Comparison of ENCODE assay signal across 13 cellular contexts in genomic region chr16:3072576-3073263, GRCh38. TPM values are rescaled to one million over a fixed set of nuclear protein-coding genes. Genes with fewer than 3 reads are reported as not detected.
DNase-seq lines count a peak whose midpoint lies in the region; ATAC-seq and TF ChIP-seq lines count a peak whose summit lies in the region.
"Not testable (repeated sequence)": the region's sequence is repeated elsewhere in the genome, so short reads cannot be mapped to it uniquely, and the experiment has no call there.
"Had no signal": no experiment of that assay in that cellular context is flagged by ENCODE, and none has a peak within 500 bp of the region (broad histone marks: within the 10 kb centered on the region; RNA-seq: fewer than 3 reads in every experiment).

No MANE protein-coding gene starts in this region.

- peak; percentile 72 for ATAC-seq in HCT116
- peak; percentile 41 for ATAC-seq in activated CD8-positive, alpha-beta T cell treated with anti-CD3 and anti-CD28 coated beads for 36 hours
- ATAC-seq in naive thymus-derived CD4-positive, alpha-beta T cell = peak; percentile 47

- RAD21 ChIA-PET in HCT116 (lab: Charles Lee; ENCODE audit: low non-redundant PET in 1 of 2, low total read pairs in 2 of 2, uncharacterized antibody in 2 of 2, unreplicated experiment in 2 of 2) = not testable (repeated sequence)

- 71% methylated on average over 12 of the region's 18 CpGs; no CpG with 5 or more reads in 1 of the 2 donors for WGBS in transverse colon (ENCODE audit: low coverage in 1 of 2), 2 donors

- not testable (repeated sequence) for H4K20me1 ChIP-seq in HCT116 (ENCODE audit: insufficient read depth)

- not testable (repeated sequence) for H3K9ac ChIP-seq in HCT116 (ENCODE audit: low read length)

- peaks cover 85 to 95% (median 93%) of the 10 kb centered on the region in 3 donors for H3K4me1 Mint-ChIP-seq in CD8-positive, alpha-beta memory T cell
- H3K4me1 Mint-ChIP-seq in T-helper 1 cell treated with Interleukin-12 subunit alpha and Interleukin-12 subunit beta and Interleukin-4 antibody, amounts not matched to agents 30 μg/mL and 1 μg/mL, for 36 hours (ENCODE audit: low read depth) = peaks cover 70% of the 10 kb centered on the region
- H3K4me1 Mint-ChIP-seq in activated CD8-positive, alpha-beta T cell treated with anti-CD3 and anti-CD28 coated beads for 36 hours (ENCODE audit: low read depth) = peaks cover 77% of the 10 kb centered on the region
- peaks cover 86% of the 10 kb centered on the region for H3K4me1 Mint-ChIP-seq in activated naive CD4-positive, alpha-beta T cell treated with anti-CD3 and anti-CD28 coated beads, Interleukin-2, amount 50 U/mL, for 24 hours
- H3K4me1 Mint-ChIP-seq in naive thymus-derived CD4-positive, alpha-beta T cell = peaks cover 71 to 91% (median 76%) of the 10 kb centered on the region in 7 donors

- CTCF ChIA-PET in CD8-positive, alpha-beta memory T cell (lab: Charles Lee) = interaction anchor here (0.9 kb wide), 2 partner anchors 25 to 57 kb away, joined by 3 to 6 read pairs; no protein-coding TSS in a partner anchor
- CTCF ChIA-PET in HCT116 (lab: Charles Lee); naive thymus-derived CD4-positive, alpha-beta T cell (lab: Charles Lee): not testable (repeated sequence)
- CTCF ChIA-PET in activated CD8-positive, alpha-beta T cell treated with anti-CD3 and anti-CD28 coated beads for 36 hours (lab: Charles Lee) = interaction anchor here (2.1 kb wide), 1 partner anchor 14 kb away, joined by 5 read pairs; no protein-coding TSS in a partner anchor

- not testable (repeated sequence) for TF ChIP-seq RAD21 in HCT116 (IDR thresholded peaks at IDR 0.05; ENCODE audit: low read depth)

- in situ Hi-C loops in transverse colon (cut with MboI; ENCODE audit: low pct_ligation_motif_present in 1 of 4, low pct_unique_long_range_greater_than_20kb in 1 of 4, low sequenced_read_pairs in 3 of 4) = not testable (repeated sequence)

- TF ChIP-seq CTCF in HCT116 (IDR thresholded peaks at IDR 0.05 in 2 of 3, conservative IDR thresholded peaks at IDR 0.05 in 1 of 3; ENCODE audit: borderline replicate concordance in 1 of 3, insufficient read depth in 1 of 3, low read depth in 2 of 3, low read length in 2 of 3) = peak in 2 of 3 experiments; percentile 7 to 15; a peak in 1 of 6 replicates
- TF ChIP-seq CTCF in activated CD8-positive, alpha-beta T cell treated with anti-CD3 and anti-CD28 coated beads for 36 hours (IDR thresholded peaks at IDR 0.05); transverse colon (IDR thresholded peaks at IDR 0.05): not testable (repeated sequence)

- DNase-seq in CD8-positive, alpha-beta memory T cell = peak in 3 of 5 donors; percentile 46 to 74 (median 56)
- DNase-seq in HCT116 (ENCODE audit: low read depth, low spot score); effector memory CD4-positive, alpha-beta T cell: not testable (repeated sequence)
- peak; percentile 77 for DNase-seq in activated CD8-positive, alpha-beta T cell treated with anti-CD3 and anti-CD28 coated beads for 36 hours
- DNase-seq in naive thymus-derived CD4-positive, alpha-beta T cell = peak in 6 of 9 donors; percentile 22 to 62 (median 44)
- DNase-seq in transverse colon = peak; percentile 44

- not testable (repeated sequence) for H3K4me2 ChIP-seq in HCT116 (ENCODE audit: low read length)

- peaks cover 17% of the 10 kb centered on the region for H3K36me3 ChIP-seq in CD8-positive, alpha-beta memory T cell (ENCODE audit: insufficient read depth, low read length)
- not testable (repeated sequence) for H3K36me3 ChIP-seq in HCT116 (ENCODE audit: control insufficient read depth in 1 of 2, insufficient read depth in 2 of 2, low read length in 2 of 2); transverse colon
- H3K36me3 ChIP-seq in effector memory CD4-positive, alpha-beta T cell (ENCODE audit: control insufficient read depth, insufficient read depth, low read length) = peaks cover 18% of the 10 kb centered on the region
- peaks cover 0 to 13% (median 0%) of the 10 kb centered on the region in 3 experiments for H3K36me3 ChIP-seq in naive thymus-derived CD4-positive, alpha-beta T cell (ENCODE audit: control insufficient read depth in 2 of 3, insufficient read depth in 3 of 3, low read length in 3 of 3)

- not testable (repeated sequence) for TF ChIP-seq POLR2A in HCT116 (IDR thresholded peaks at IDR 0.05; ENCODE audit: borderline replicate concordance, extremely low read depth, insufficient read depth, insufficient read length); transverse colon (IDR thresholded peaks at IDR 0.05)

- not testable (repeated sequence) for TF ChIP-seq EP300 in transverse colon (IDR thresholded peaks at IDR 0.05; ENCODE audit: low read depth)

- not testable (repeated sequence) for H3K9me3 Mint-ChIP-seq in CD8-positive, alpha-beta memory T cell; T-helper 1 cell treated with Interleukin-12 subunit alpha and Interleukin-12 subunit beta and Interleukin-4 antibody, amounts not matched to agents 30 μg/mL and 1 μg/mL, for 36 hours; activated CD8-positive, alpha-beta T cell treated with anti-CD3 and anti-CD28 coated beads for 36 hours; activated naive CD4-positive, alpha-beta T cell treated with anti-CD3 and anti-CD28 coated beads, Interleukin-2, amount 50 U/mL, for 24 hours; naive thymus-derived CD4-positive, alpha-beta T cell

- H3K4me1 ChIP-seq in CD8-positive, alpha-beta memory T cell (ENCODE audit: insufficient read depth, low read length) = peaks cover 93% of the 10 kb centered on the region
- not testable (repeated sequence) for H3K4me1 ChIP-seq in HCT116 (ENCODE audit: control insufficient read depth in 1 of 2, insufficient read depth in 2 of 2, low read length in 2 of 2); transverse colon
- H3K4me1 ChIP-seq in effector memory CD4-positive, alpha-beta T cell (ENCODE audit: control insufficient read depth, insufficient read depth, low read length, poor library complexity, severe bottlenecking) = peaks cover 88% of the 10 kb centered on the region
- H3K4me1 ChIP-seq in naive thymus-derived CD4-positive, alpha-beta T cell (ENCODE audit: control insufficient read depth in 2 of 2, insufficient read depth in 2 of 2, low read length in 2 of 2) = peaks cover 72 to 75% of the 10 kb centered on the region in 2 donors

- not testable (repeated sequence) for H3K9me2 ChIP-seq in HCT116 (ENCODE audit: insufficient read depth)

- H3K27me3 Mint-ChIP-seq in CD8-positive, alpha-beta memory T cell; T-helper 1 cell treated with Interleukin-12 subunit alpha and Interleukin-12 subunit beta and Interleukin-4 antibody, amounts not matched to agents 30 μg/mL and 1 μg/mL, for 36 hours (ENCODE audit: low read depth); activated CD8-positive, alpha-beta T cell treated with anti-CD3 and anti-CD28 coated beads for 36 hours; activated naive CD4-positive, alpha-beta T cell treated with anti-CD3 and anti-CD28 coated beads, Interleukin-2, amount 50 U/mL, for 24 hours; naive thymus-derived CD4-positive, alpha-beta T cell: not testable (repeated sequence)

- BruUV-seq in HCT116 (replicated peaks; lab: Mats Ljungman, UMichigan) = not testable (repeated sequence)

- H3K27me3 ChIP-seq in CD8-positive, alpha-beta memory T cell (ENCODE audit: insufficient read depth, low read length, poor library complexity, severe bottlenecking); HCT116 (ENCODE audit: insufficient read depth, low read length); effector memory CD4-positive, alpha-beta T cell (replicated peaks; ENCODE audit: control insufficient read depth, insufficient read depth, low read length, poor library complexity, severe bottlenecking); naive thymus-derived CD4-positive, alpha-beta T cell (ENCODE audit: control insufficient read depth in 2 of 2, insufficient read depth in 2 of 2, low read length in 2 of 2); transverse colon: not testable (repeated sequence)

- intact Hi-C loops in HCT116 (cut with micrococcal nuclease); activated CD8-positive, alpha-beta T cell treated with anti-CD3 and anti-CD28 coated beads for 36 hours (cut with micrococcal nuclease); transverse colon (cut with DNase I; ENCODE audit: low total_unique reads): not testable (repeated sequence)
- intact Hi-C loops in naive thymus-derived CD4-positive, alpha-beta T cell (cut with micrococcal nuclease) = loop anchor here in 1 of 2 donors (10.0 kb wide), 1 partner anchor 432 kb away; the partner anchor contains the start of gene CLUAP1

- not testable (repeated sequence) for H3K9me3 ChIP-seq in CD8-positive, alpha-beta memory T cell (ENCODE audit: low read length); HCT116 (ENCODE audit: control insufficient read depth in 1 of 2, insufficient read depth in 1 of 2, low read depth in 1 of 2, low read length in 2 of 2); effector memory CD4-positive, alpha-beta T cell (ENCODE audit: control insufficient read depth, low read length); naive thymus-derived CD4-positive, alpha-beta T cell (ENCODE audit: control insufficient read depth in 2 of 3, low read length in 3 of 3); transverse colon

- not testable (repeated sequence) for H3K79me2 ChIP-seq in HCT116 (ENCODE audit: insufficient read depth, low read length)

- POLR2A ChIA-PET in CD8-positive, alpha-beta memory T cell (lab: Charles Lee) = interaction anchor here (2.3 kb wide), 1 partner anchor 57 kb away, joined by 10 read pairs; no protein-coding TSS in a partner anchor
- POLR2A ChIA-PET in HCT116 (lab: Charles Lee) = not testable (repeated sequence)
- POLR2A ChIA-PET in activated CD8-positive, alpha-beta T cell treated with anti-CD3 and anti-CD28 coated beads for 36 hours (lab: Charles Lee) = interaction anchor here (2.1 kb wide), 1 partner anchor 13 kb away, joined by 6 read pairs; no protein-coding TSS in a partner anchor
- POLR2A ChIA-PET in naive thymus-derived CD4-positive, alpha-beta T cell (lab: Charles Lee) = interaction anchor here (0.7 to 5.2 kb wide), 4 partner anchors 8 to 1618 kb away, joined by 3 to 113 read pairs (median 18); partner anchors contain the start of gene IL32

- not testable (repeated sequence) for H2AFZ ChIP-seq in HCT116 (ENCODE audit: low read depth, low read length, poor library complexity, severe bottlenecking)

- peaks cover 11 to 28% (median 18%) of the 10 kb centered on the region in 3 donors for H3K36me3 Mint-ChIP-seq in CD8-positive, alpha-beta memory T cell
- peaks cover 34% of the 10 kb centered on the region for H3K36me3 Mint-ChIP-seq in T-helper 1 cell treated with Interleukin-12 subunit alpha and Interleukin-12 subunit beta and Interleukin-4 antibody, amounts not matched to agents 30 μg/mL and 1 μg/mL, for 36 hours (ENCODE audit: low read depth)
- H3K36me3 Mint-ChIP-seq in activated CD8-positive, alpha-beta T cell treated with anti-CD3 and anti-CD28 coated beads for 36 hours (ENCODE audit: low read depth) = peaks cover 33% of the 10 kb centered on the region
- not testable (repeated sequence) for H3K36me3 Mint-ChIP-seq in activated naive CD4-positive, alpha-beta T cell treated with anti-CD3 and anti-CD28 coated beads, Interleukin-2, amount 50 U/mL, for 24 hours
- H3K36me3 Mint-ChIP-seq in naive thymus-derived CD4-positive, alpha-beta T cell = peaks cover 0 to 60% (median 12%) of the 10 kb centered on the region in 5 donors

- peak overlapping the region in 6 of 7 donors; percentile 77 to 89 (median 81) for H3K4me3 Mint-ChIP-seq in CD8-positive, alpha-beta memory T cell
- peak overlapping the region; percentile 71 for H3K4me3 Mint-ChIP-seq in T-helper 1 cell treated with Interleukin-12 subunit alpha and Interleukin-12 subunit beta and Interleukin-4 antibody, amounts not matched to agents 30 μg/mL and 1 μg/mL, for 36 hours
- not testable (repeated sequence) for H3K4me3 Mint-ChIP-seq in activated CD8-positive, alpha-beta T cell treated with anti-CD3 and anti-CD28 coated beads for 36 hours
- H3K4me3 Mint-ChIP-seq in activated naive CD4-positive, alpha-beta T cell treated with anti-CD3 and anti-CD28 coated beads, Interleukin-2, amount 50 U/mL, for 24 hours = peak overlapping the region; percentile 39
- H3K4me3 Mint-ChIP-seq in naive thymus-derived CD4-positive, alpha-beta T cell = peak overlapping the region in 8 of 10 donors; percentile 34 to 100 (median 84)

- not testable (repeated sequence) for H3K27ac ChIP-seq in CD8-positive, alpha-beta memory T cell (ENCODE audit: low read depth, low read length); HCT116 (ENCODE audit: low read depth, low read length); transverse colon
- H3K27ac ChIP-seq in effector memory CD4-positive, alpha-beta T cell (ENCODE audit: insufficient read depth, low read length, poor library complexity, severe bottlenecking) = peak overlapping the region; percentile 37
- peak overlapping the region; percentile 47 for H3K27ac ChIP-seq in naive thymus-derived CD4-positive, alpha-beta T cell (ENCODE audit: low read depth, low read length)

- H3K4me3 ChIP-seq in CD8-positive, alpha-beta memory T cell (ENCODE audit: low read length); HCT116 (replicated peaks in 1 of 2; ENCODE audit: low read depth in 1 of 2, low read length in 2 of 2); effector memory CD4-positive, alpha-beta T cell (ENCODE audit: insufficient read depth, low read depth, low read length, poor library complexity, severe bottlenecking); naive thymus-derived CD4-positive, alpha-beta T cell (ENCODE audit: low read length); transverse colon: not testable (repeated sequence)

- peak overlapping the region; percentile 51 to 97 (median 95) for H3K27ac Mint-ChIP-seq in CD8-positive, alpha-beta memory T cell
- H3K27ac Mint-ChIP-seq in T-helper 1 cell treated with Interleukin-12 subunit alpha and Interleukin-12 subunit beta and Interleukin-4 antibody, amounts not matched to agents 30 μg/mL and 1 μg/mL, for 36 hours = peak overlapping the region; percentile 94
- H3K27ac Mint-ChIP-seq in activated CD8-positive, alpha-beta T cell treated with anti-CD3 and anti-CD28 coated beads for 36 hours = peak overlapping the region; percentile 97
- H3K27ac Mint-ChIP-seq in activated naive CD4-positive, alpha-beta T cell treated with anti-CD3 and anti-CD28 coated beads, Interleukin-2, amount 50 U/mL, for 24 hours = not testable (repeated sequence)
- H3K27ac Mint-ChIP-seq in naive thymus-derived CD4-positive, alpha-beta T cell = peak overlapping the region; percentile 92 to 100 (median 99)

RNA-seq across cellular contexts. Expression of gene IL32, which starts 7.3 kb away (rescaled TPM):
- 100 to 1,000 TPM; 975 to 992 TPM for total RNA-seq in CD8-positive, alpha-beta memory T cell
- 3,843 TPM for polyA plus RNA-seq in CD8-positive, alpha-beta memory T cell
- total RNA-seq in HCT116 (2021; ENCODE audit: unreplicated experiment) (13.7 TPM), transverse colon (100 to 1,000 TPM in 3 of 4 donors, 10 to 100 TPM in 1; 21.9 to 720 (median 492) TPM)
- polyA plus RNA-seq in HCT116 (2012) = 8.7 and 9.9 TPM in 2 replicates
- total RNA-seq in activated CD8-positive, alpha-beta T cell treated with anti-CD3 and anti-CD28 coated beads for 36 hours = 100 to 1,000 TPM; 971 to 974 TPM
- 1,000 to 10,000 TPM in 1 of 5 experiments, 100 to 1,000 TPM in 4; 351 to 3,697 (median 587) TPM for total RNA-seq in naive thymus-derived CD4-positive, alpha-beta T cell
- polyA plus RNA-seq in naive thymus-derived CD4-positive, alpha-beta T cell = 1,000 to 10,000 TPM; 1,418 to 1,605 TPM

RNA-seq across cellular contexts. Expression of gene MMP25, which starts 26.4 kb away (rescaled TPM):
- total RNA-seq in CD8-positive, alpha-beta memory T cell = 1 to 10 TPM; 1.5 to 1.9 TPM
- polyA plus RNA-seq in CD8-positive, alpha-beta memory T cell = 0.90 TPM
- 2.5 TPM for total RNA-seq in HCT116 (2021; ENCODE audit: unreplicated experiment)
- 3.8 and 4.7 TPM in 2 replicates for polyA plus RNA-seq in HCT116 (2012)
- 1 to 10 TPM; 1.1 to 1.5 TPM for total RNA-seq in activated CD8-positive, alpha-beta T cell treated with anti-CD3 and anti-CD28 coated beads for 36 hours
- total RNA-seq in naive thymus-derived CD4-positive, alpha-beta T cell = 10 to 100 TPM in 2 of 5 experiments, 1 to 10 TPM in 1, under 1 TPM in 2; 0.73 to 64.4 (median 3.7) TPM
- polyA plus RNA-seq in naive thymus-derived CD4-positive, alpha-beta T cell = under 1 TPM; 0.64 to 0.93 TPM
- total RNA-seq in transverse colon = 1 to 10 TPM in 3 of 4 donors, not detected in 1; 1.6 to 9.4 (median 1.8) TPM
- polyA plus RNA-seq: AG04450 had no signal

RNA-seq across cellular contexts. Expression of gene ZSCAN10, which starts 26.4 kb away (rescaled TPM):
- total RNA-seq in CD8-positive, alpha-beta memory T cell = under 1 TPM in 1 of 2 experiments, not detected in 1; 0.15 TPM
- not detected for polyA plus RNA-seq in CD8-positive, alpha-beta memory T cell
- total RNA-seq in HCT116 (2021; ENCODE audit: unreplicated experiment) (0.76 TPM), transverse colon (not detected)
- polyA plus RNA-seq in HCT116 (2012) = 0.08 and 0.10 TPM in 2 replicates
- total RNA-seq in activated CD8-positive, alpha-beta T cell treated with anti-CD3 and anti-CD28 coated beads for 36 hours = under 1 TPM; 0.09 to 0.25 TPM
- under 1 TPM in 3 of 5 experiments, not detected in 2; 0.22 to 0.61 (median 0.29) TPM for total RNA-seq in naive thymus-derived CD4-positive, alpha-beta T cell
- under 1 TPM in 1 of 2 donors, not detected in 1; 0.35 TPM for polyA plus RNA-seq in naive thymus-derived CD4-positive, alpha-beta T cell
- total RNA-seq: esophagus mucosa, right atrium auricular region, smooth muscle cell, ureter had no signal
- polyA plus RNA-seq: AG04450, smooth muscle cell had no signal

RNA-seq across cellular contexts. Expression of gene BICDL2, which starts 36.0 kb away (rescaled TPM):
- total RNA-seq in CD8-positive, alpha-beta memory T cell = not detected
- not detected for polyA plus RNA-seq in CD8-positive, alpha-beta memory T cell
- total RNA-seq in HCT116 (2021; ENCODE audit: unreplicated experiment) = 21.3 TPM
- polyA plus RNA-seq in HCT116 (2012) = 15.1 and 17.2 TPM in 2 replicates
- under 1 TPM; 0.77 to 0.92 TPM for total RNA-seq in activated CD8-positive, alpha-beta T cell treated with anti-CD3 and anti-CD28 coated beads for 36 hours
- 1 to 10 TPM in 1 of 5 experiments, not detected in 4; 1.0 TPM for total RNA-seq in naive thymus-derived CD4-positive, alpha-beta T cell
- polyA plus RNA-seq in naive thymus-derived CD4-positive, alpha-beta T cell = not detected
- 100 to 1,000 TPM; 123 to 357 (median 167) TPM for total RNA-seq in transverse colon
- polyA plus RNA-seq: AG04450 had no signal

RNA-seq across cellular contexts. Expression of gene ZNF205, which starts 39.7 kb away (rescaled TPM):
- total RNA-seq in CD8-positive, alpha-beta memory T cell = under 1 TPM in 1 of 2 experiments, not detected in 1; 0.11 TPM
- not detected for polyA plus RNA-seq in CD8-positive, alpha-beta memory T cell
- total RNA-seq in HCT116 (2021; ENCODE audit: unreplicated experiment) (17.0 TPM), transverse colon (10 to 100 TPM in 3 of 4 donors, 1 to 10 TPM in 1; 5.2 to 16.3 (median 15.5) TPM)
- 14.3 and 14.9 TPM in 2 replicates for polyA plus RNA-seq in HCT116 (2012)
- total RNA-seq in activated CD8-positive, alpha-beta T cell treated with anti-CD3 and anti-CD28 coated beads for 36 hours = not detected
- under 1 TPM in 1 of 5 experiments, not detected in 4; 0.29 TPM for total RNA-seq in naive thymus-derived CD4-positive, alpha-beta T cell
- under 1 TPM in 1 of 2 donors, not detected in 1; 0.09 TPM for polyA plus RNA-seq in naive thymus-derived CD4-positive, alpha-beta T cell
